18 cellular contexts compared by ENCODE assay signal in genomic region chr3:10707984-10708868, GRCh38.
DNase-seq lines count a peak whose midpoint lies in the region; ATAC-seq and TF ChIP-seq lines count a peak whose summit lies in the region.
"Had no signal": no experiment of that assay in that cellular context is flagged by ENCODE, and none has a peak within 500 bp of the region (broad histone marks: within the 10 kb centered on the region; RNA-seq: fewer than 3 reads in every experiment).

No MANE protein-coding gene starts in this region.

- H3K27me3 ChIP-seq in HUES64 (ENCODE audit: insufficient read depth, low read length) (peaks cover 74% of the 10 kb centered on the region), endodermal cell (ENCODE audit: control insufficient read depth, insufficient read depth, low read length, poor library complexity, severe bottlenecking) (peaks cover 80% of the 10 kb centered on the region)

- H3K4me1 Mint-ChIP-seq in endodermal cell (peaks cover 5% of the 10 kb centered on the region), neural crest cell (peaks cover 8% of the 10 kb centered on the region)
- no peaks in the 10 kb centered on the region for H3K4me1 Mint-ChIP-seq in activated T-helper 1 cell treated with anti-CD3 and anti-CD28 coated beads, Interleukin-12 subunit alpha, Interleukin-12 subunit beta, Interleukin-2, Interleukin-4 antibody, amounts not matched to agents 30 ng/mL and 10 ng/mL and 1 ng/mL, durations not matched to agents 14 hours and 24 hours and 36 hours (ENCODE audit: low read depth)

- H3K27ac ChIP-seq in HUES64 (ENCODE audit: low read depth, low read length) (no peak overlapping the region), endodermal cell (ENCODE audit: low read depth, low read length) (no peak overlapping the region)
- H3K27ac ChIP-seq: Peyer's patch had no signal

- 0 out of 2 replicates have a peak, but pooled peaks cover 2% of the 10 kb centered on the region for H3K4me1 ChIP-seq in HUES64 (ENCODE audit: insufficient read depth, low read length)
- no peaks in the 10 kb centered on the region for H3K4me1 ChIP-seq in endodermal cell (ENCODE audit: control insufficient read depth, insufficient read depth, low read length)
- H3K4me1 ChIP-seq: BE2C had no signal

- H3K9me3 Mint-ChIP-seq in endodermal cell, result no peaks in the 10 kb centered on the region
- no peaks in the 10 kb centered on the region for H3K9me3 Mint-ChIP-seq in neural crest cell
- H3K9me3 Mint-ChIP-seq in activated T-helper 1 cell treated with anti-CD3 and anti-CD28 coated beads, Interleukin-12 subunit alpha, Interleukin-12 subunit beta, Interleukin-2, Interleukin-4 antibody, amounts not matched to agents 30 ng/mL and 10 ng/mL and 1 ng/mL, durations not matched to agents 14 hours and 24 hours and 36 hours, result no peaks in the 10 kb centered on the region
- H3K9me3 Mint-ChIP-seq: dendritic cell treated with granulocyte-macrophage colony-stimulating factor and Interleukin-4, amounts not matched to agents 40 ng/mL and 50 ng/mL, for 4 days; stimulated activated naive B cell treated with anti-CD40 and anti-IgM and Interleukin-4, amounts not matched to agents 10 μg/mL and 1 μg/mL and 100 μg/mL, for 72 hours had no signal

- TF ChIP-seq CTCF in endodermal cell (conservative IDR thresholded peaks at IDR 0.05) (no peak), neural crest cell (conservative IDR thresholded peaks at IDR 0.05) (no peak)

- DNase-seq in GM03348 (ENCODE audit: low spot score) (peak; percentile 24), endodermal cell (peak; percentile 72), neural crest cell (ENCODE audit: low read depth, low spot score) (no peak), NCI-H748 treated with DMSO at 0.1 percent for 48 hours (lab: John Stamatoyannopoulos, UW) (no peak), left colon (no peak)
- no peak for DNase-seq in activated T-helper 1 cell treated with anti-CD3 and anti-CD28 coated beads, Interleukin-12 subunit alpha, Interleukin-12 subunit beta, Interleukin-2, Interleukin-4 antibody, amounts not matched to agents 30 ng/mL and 10 ng/mL and 1 ng/mL, durations not matched to agents 14 hours and 24 hours and 36 hours (ENCODE audit: low spot score)
- DNase-seq: BE2C; KBM-7; NCI-H1694; NCI-H524 treated with DMSO at 0.1 percent for 48 hours; Peyer's patch; stimulated activated CD4-positive, alpha-beta T cell treated with anti-CD3 and anti-CD28 coated beads, Interleukin-4, amount 100 ng/mL, for 24 hours; stimulated activated naive B cell treated with anti-CD40 and anti-IgM and Interleukin-4, amounts not matched to agents 10 μg/mL and 1 μg/mL and 100 μg/mL, for 72 hours; T-helper 2 cell had no signal

- ATAC-seq in GM18498 (IDR thresholded peaks at IDR 0.05; ENCODE audit: unreplicated experiment), result no peak
- no peak for ATAC-seq in left colon
- ATAC-seq: activated CD4-positive, alpha-beta T cell treated with anti-CD3 and anti-CD28 coated beads for 36 hours had no signal

- H3K36me3 ChIP-seq in HUES64 (ENCODE audit: insufficient read depth, low read length), result no peaks in the 10 kb centered on the region
- H3K36me3 ChIP-seq in endodermal cell (ENCODE audit: control insufficient read depth, insufficient read depth, low read length), result no peaks in the 10 kb centered on the region
- H3K36me3 ChIP-seq: BE2C, Peyer's patch had no signal

- H3K27me3 Mint-ChIP-seq in endodermal cell (ENCODE audit: insufficient read depth) (peaks cover 76% of the 10 kb centered on the region), neural crest cell (ENCODE audit: low read depth) (peaks cover 91% of the 10 kb centered on the region)
- peaks cover 43% of the 10 kb centered on the region for H3K27me3 Mint-ChIP-seq in activated T-helper 1 cell treated with anti-CD3 and anti-CD28 coated beads, Interleukin-12 subunit alpha, Interleukin-12 subunit beta, Interleukin-2, Interleukin-4 antibody, amounts not matched to agents 30 ng/mL and 10 ng/mL and 1 ng/mL, durations not matched to agents 14 hours and 24 hours and 36 hours (ENCODE audit: insufficient read depth)

- H3K9ac ChIP-seq in HUES64 (ENCODE audit: low read depth, low read length) (no peak overlapping the region), endodermal cell (ENCODE audit: extremely low read depth, low read length, poor library complexity, severe bottlenecking) (no peak overlapping the region)

- H3K36me3 Mint-ChIP-seq in endodermal cell (ENCODE audit: low read depth) (no peaks in the 10 kb centered on the region), neural crest cell (ENCODE audit: low read depth) (no peaks in the 10 kb centered on the region)
- H3K36me3 Mint-ChIP-seq in activated T-helper 1 cell treated with anti-CD3 and anti-CD28 coated beads, Interleukin-12 subunit alpha, Interleukin-12 subunit beta, Interleukin-2, Interleukin-4 antibody, amounts not matched to agents 30 ng/mL and 10 ng/mL and 1 ng/mL, durations not matched to agents 14 hours and 24 hours and 36 hours (ENCODE audit: low read depth), result peaks cover 1% of the 10 kb centered on the region
- H3K36me3 Mint-ChIP-seq: stimulated activated naive B cell treated with anti-CD40 and anti-IgM and Interleukin-4, amounts not matched to agents 10 μg/mL and 1 μg/mL and 100 μg/mL, for 72 hours had no signal

- no peak overlapping the region for H3K27ac Mint-ChIP-seq in endodermal cell
- H3K27ac Mint-ChIP-seq in neural crest cell (ENCODE audit: unreplicated experiment), result no peak overlapping the region
- no peak overlapping the region for H3K27ac Mint-ChIP-seq in activated T-helper 1 cell treated with anti-CD3 and anti-CD28 coated beads, Interleukin-12 subunit alpha, Interleukin-12 subunit beta, Interleukin-2, Interleukin-4 antibody, amounts not matched to agents 30 ng/mL and 10 ng/mL and 1 ng/mL, durations not matched to agents 14 hours and 24 hours and 36 hours
- H3K27ac Mint-ChIP-seq: activated CD4-positive, alpha-beta T cell treated with anti-CD3 and anti-CD28 coated beads for 36 hours; dendritic cell treated with granulocyte-macrophage colony-stimulating factor and Interleukin-4, amounts not matched to agents 40 ng/mL and 50 ng/mL, for 4 days; stimulated activated naive B cell treated with anti-CD40 and anti-IgM and Interleukin-4, amounts not matched to agents 10 μg/mL and 1 μg/mL and 100 μg/mL, for 72 hours had no signal

- WGBS in HUES64, result 12% methylated on average over 45 of the region's 57 CpGs
- WGBS in endodermal cell (ENCODE audit: insufficient coverage in 1 of 2, insufficient read length in 1 of 2), 2 experiments, result 13 to 21% methylated on average over 16 to 36 of the region's 57 CpGs

- intact Hi-C loops in activated T-helper 1 cell treated with anti-CD3 and anti-CD28 coated beads, Interleukin-12 subunit alpha, Interleukin-12 subunit beta, Interleukin-2, Interleukin-4 antibody, amounts not matched to agents 30 ng/mL and 10 ng/mL and 1 ng/mL, durations not matched to agents 14 hours and 24 hours and 36 hours (cut with micrococcal nuclease), result no loop called here
- intact Hi-C loops in left colon (cut with DNase I, micrococcal nuclease), result no loop called here

- H3K9me3 ChIP-seq in HUES64 (ENCODE audit: insufficient read depth, low read depth, low read length), result no peaks in the 10 kb centered on the region
- no peaks in the 10 kb centered on the region for H3K9me3 ChIP-seq in endodermal cell (ENCODE audit: control insufficient read depth, low read length)
- H3K9me3 ChIP-seq: BE2C, Peyer's patch had no signal

- H3K4me3 Mint-ChIP-seq in endodermal cell, result peak overlapping the region; percentile 48
- peak overlapping the region; percentile 60 for H3K4me3 Mint-ChIP-seq in neural crest cell
- no peak overlapping the region for H3K4me3 Mint-ChIP-seq in activated T-helper 1 cell treated with anti-CD3 and anti-CD28 coated beads, Interleukin-12 subunit alpha, Interleukin-12 subunit beta, Interleukin-2, Interleukin-4 antibody, amounts not matched to agents 30 ng/mL and 10 ng/mL and 1 ng/mL, durations not matched to agents 14 hours and 24 hours and 36 hours
- H3K4me3 Mint-ChIP-seq: activated CD4-positive, alpha-beta T cell treated with anti-CD3 and anti-CD28 coated beads for 36 hours; dendritic cell treated with granulocyte-macrophage colony-stimulating factor and Interleukin-4, amounts not matched to agents 40 ng/mL and 50 ng/mL, for 4 days had no signal

- H3K4me3 ChIP-seq in HUES64 (ENCODE audit: low read length) (peak overlapping the region; percentile 51), endodermal cell (ENCODE audit: low read length) (no peak overlapping the region)

Comparison
In these comparisons a context has a peak if more than half of its experiments do, and no peak if none do; other contexts are left out.
1. DNase-seq: peak in GM03348 (single experiment) and endodermal cell (single experiment); none in neural crest cell (single experiment), activated T-helper 1 cell treated with anti-CD3 and anti-CD28 coated beads, Interleukin-12 subunit alpha, Interleukin-12 subunit beta, Interleukin-2, Interleukin-4 antibody, amounts not matched to agents 30 ng/mL and 10 ng/mL and 1 ng/mL, durations not matched to agents 14 hours and 24 hours and 36 hours (single experiment), NCI-H748 treated with DMSO at 0.1 percent for 48 hours (single experiment) and left colon (0 of 2).